Comparison of ENCODE assay signal across 15 cellular contexts in the genomic region with DNA sequence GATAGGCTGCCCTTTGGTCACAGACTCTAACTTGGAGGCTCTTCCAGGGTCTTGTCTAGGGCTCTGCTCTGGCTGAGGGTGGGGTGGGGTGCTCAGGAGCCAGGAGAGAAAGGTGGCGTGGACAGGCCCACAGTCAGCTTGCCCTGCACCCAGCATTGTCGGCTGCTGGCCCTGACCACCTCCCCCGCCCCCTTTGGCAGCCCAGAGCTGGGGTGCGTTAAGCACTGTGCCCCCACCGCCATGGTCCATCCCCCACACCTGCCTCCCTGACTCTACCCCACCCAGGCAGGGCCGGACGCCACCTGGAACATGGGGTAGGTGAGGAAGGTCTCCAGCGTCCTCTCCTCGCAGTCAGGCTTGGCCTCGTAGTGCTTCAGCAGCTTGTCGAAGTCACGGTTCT. TPM values are rescaled to one million over a fixed set of nuclear protein-coding genes. Genes with fewer than 3 reads are reported as not detected.
DNase-seq lines count a peak whose midpoint lies in the region; ATAC-seq, FAIRE-seq and TF ChIP-seq lines count a peak whose summit lies in the region.
"Had no signal": no experiment of that assay in that cellular context is flagged by ENCODE, and none has a peak within 500 bp of the region (broad histone marks: within the 10 kb centered on the region; RNA-seq: fewer than 3 reads in every experiment).

No MANE protein-coding gene starts in this region.

- H3K4me3 Mint-ChIP-seq in stimulated activated effector memory CD8-positive, alpha-beta T cell treated with anti-CD3 and anti-CD28 coated beads, Interleukin-12 subunit alpha, Interleukin-12 subunit beta, amount 100 ng/mL, for 72 hours, result no peak overlapping the region
- no peak overlapping the region for H3K4me3 Mint-ChIP-seq in activated T-helper 1 cell treated with anti-CD3 and anti-CD28 coated beads, Interleukin-12 subunit alpha, Interleukin-12 subunit beta, Interleukin-2, Interleukin-4 antibody, amounts not matched to agents 30 ng/mL and 10 ng/mL and 1 ng/mL, durations not matched to agents 14 hours and 24 hours and 36 hours
- H3K4me3 Mint-ChIP-seq: B cell; CD8-positive, alpha-beta T cell had no signal

- peaks cover 21% of the 10 kb centered on the region for H3K27me3 Mint-ChIP-seq in activated T-helper 1 cell treated with anti-CD3 and anti-CD28 coated beads, Interleukin-12 subunit alpha, Interleukin-12 subunit beta, Interleukin-2, Interleukin-4 antibody, amounts not matched to agents 30 ng/mL and 10 ng/mL and 1 ng/mL, durations not matched to agents 14 hours and 24 hours and 36 hours (ENCODE audit: insufficient read depth)

- no peak overlapping the region for H2AFZ ChIP-seq in mesenchymal stem cell (ENCODE audit: low read depth, low read length)
- H2AFZ ChIP-seq: GM23248 had no signal

- H3K4me2 ChIP-seq in mesenchymal stem cell (ENCODE audit: low read length, poor library complexity, severe bottlenecking), result no peak overlapping the region

- FAIRE-seq in bronchial epithelial cell (lab: Jason Lieb, UNC), result peak; percentile 83
- FAIRE-seq: GM12891, H54 had no signal

- H4K8ac ChIP-seq in mesenchymal stem cell (ENCODE audit: low read length), result no peak overlapping the region

- peaks cover 11% of the 10 kb centered on the region for H3K9me3 ChIP-seq in mesenchymal stem cell (ENCODE audit: control insufficient read depth, low read length)

- no peaks in the 10 kb centered on the region for H3K27me3 ChIP-seq in bronchial epithelial cell (ENCODE audit: control insufficient read depth, insufficient read depth, low read length)
- H3K27me3 ChIP-seq in mesenchymal stem cell (ENCODE audit: control insufficient read depth in 1 of 2, insufficient read depth in 1 of 2, low read length in 2 of 2), result peaks cover 3 to 52% of the 10 kb centered on the region in 2 experiments

- no peak overlapping the region for H2BK5ac ChIP-seq in mesenchymal stem cell (ENCODE audit: low read depth, low read length, poor library complexity, severe bottlenecking)

- peak overlapping the region in 1 of 2 experiments; percentile 43 for H3K18ac ChIP-seq in mesenchymal stem cell (ENCODE audit: low read depth in 1 of 2, low read length in 2 of 2)

- peak overlapping the region in 1 of 2 experiments; percentile 38 for H2BK12ac ChIP-seq in mesenchymal stem cell (ENCODE audit: low read length in 2 of 2)

- intact Hi-C loops in activated T-helper 1 cell treated with anti-CD3 and anti-CD28 coated beads, Interleukin-12 subunit alpha, Interleukin-12 subunit beta, Interleukin-2, Interleukin-4 antibody, amounts not matched to agents 30 ng/mL and 10 ng/mL and 1 ng/mL, durations not matched to agents 14 hours and 24 hours and 36 hours (cut with micrococcal nuclease), result no loop called here

- no peaks in the 10 kb centered on the region for H3K36me3 ChIP-seq in bronchial epithelial cell (ENCODE audit: control insufficient read depth, insufficient read depth, low read length)
- no peaks in the 10 kb centered on the region for H3K36me3 ChIP-seq in mesenchymal stem cell (ENCODE audit: control insufficient read depth in 1 of 2, insufficient read depth in 2 of 2, low read depth in 1 of 2, low read length in 2 of 2)
- H3K36me3 ChIP-seq: BLaER1 treated with 17β-estradiol and CSF1 and Interleukin-3, amounts not matched to agents 10 nM and 100 nM had no signal

- no peak overlapping the region for H2BK15ac ChIP-seq in mesenchymal stem cell (ENCODE audit: low read depth, poor library complexity, severe bottlenecking)

- no peak for TF ChIP-seq CTCF in bronchial epithelial cell (IDR thresholded peaks at IDR 0.05; ENCODE audit: insufficient read depth, low read length, severe bottlenecking)

- no peak overlapping the region for H3K27ac ChIP-seq in mesenchymal stem cell (ENCODE audit: low read length, poor library complexity, severe bottlenecking)
- H3K27ac ChIP-seq: BLaER1 treated with 17β-estradiol and CSF1 and Interleukin-3, amounts not matched to agents 10 nM and 100 nM; GM23248 had no signal

- in situ Hi-C loops in G401 (cut with HindIII; ENCODE audit: low sequenced_read_pairs), result no loop called here

- H3K4me1 Mint-ChIP-seq in stimulated activated effector memory CD8-positive, alpha-beta T cell treated with anti-CD3 and anti-CD28 coated beads, Interleukin-12 subunit alpha, Interleukin-12 subunit beta, amount 100 ng/mL, for 72 hours, result no peaks in the 10 kb centered on the region
- H3K4me1 Mint-ChIP-seq in activated T-helper 1 cell treated with anti-CD3 and anti-CD28 coated beads, Interleukin-12 subunit alpha, Interleukin-12 subunit beta, Interleukin-2, Interleukin-4 antibody, amounts not matched to agents 30 ng/mL and 10 ng/mL and 1 ng/mL, durations not matched to agents 14 hours and 24 hours and 36 hours (ENCODE audit: low read depth), result no peaks in the 10 kb centered on the region
- H3K4me1 Mint-ChIP-seq: B cell had no signal

- H3K27ac Mint-ChIP-seq in stimulated activated effector memory CD8-positive, alpha-beta T cell treated with anti-CD3 and anti-CD28 coated beads, Interleukin-12 subunit alpha, Interleukin-12 subunit beta, amount 100 ng/mL, for 72 hours, result no peak overlapping the region
- no peak overlapping the region for H3K27ac Mint-ChIP-seq in activated T-helper 1 cell treated with anti-CD3 and anti-CD28 coated beads, Interleukin-12 subunit alpha, Interleukin-12 subunit beta, Interleukin-2, Interleukin-4 antibody, amounts not matched to agents 30 ng/mL and 10 ng/mL and 1 ng/mL, durations not matched to agents 14 hours and 24 hours and 36 hours
- H3K27ac Mint-ChIP-seq: B cell; CD8-positive, alpha-beta T cell had no signal

- H4K91ac ChIP-seq in mesenchymal stem cell (ENCODE audit: low read length), result peak overlapping the region; percentile 22

- 95% methylated on average over 12 of the region's 12 CpGs for WGBS in mesenchymal stem cell

- no peaks in the 10 kb centered on the region for H3K36me3 Mint-ChIP-seq in stimulated activated effector memory CD8-positive, alpha-beta T cell treated with anti-CD3 and anti-CD28 coated beads, Interleukin-12 subunit alpha, Interleukin-12 subunit beta, amount 100 ng/mL, for 72 hours
- H3K36me3 Mint-ChIP-seq in activated T-helper 1 cell treated with anti-CD3 and anti-CD28 coated beads, Interleukin-12 subunit alpha, Interleukin-12 subunit beta, Interleukin-2, Interleukin-4 antibody, amounts not matched to agents 30 ng/mL and 10 ng/mL and 1 ng/mL, durations not matched to agents 14 hours and 24 hours and 36 hours (ENCODE audit: low read depth), result no peaks in the 10 kb centered on the region
- H3K36me3 Mint-ChIP-seq: CD8-positive, alpha-beta T cell had no signal

- H3K9me3 Mint-ChIP-seq in stimulated activated effector memory CD8-positive, alpha-beta T cell treated with anti-CD3 and anti-CD28 coated beads, Interleukin-12 subunit alpha, Interleukin-12 subunit beta, amount 100 ng/mL, for 72 hours, result no peaks in the 10 kb centered on the region
- H3K9me3 Mint-ChIP-seq in activated T-helper 1 cell treated with anti-CD3 and anti-CD28 coated beads, Interleukin-12 subunit alpha, Interleukin-12 subunit beta, Interleukin-2, Interleukin-4 antibody, amounts not matched to agents 30 ng/mL and 10 ng/mL and 1 ng/mL, durations not matched to agents 14 hours and 24 hours and 36 hours, result no peaks in the 10 kb centered on the region
- H3K9me3 Mint-ChIP-seq: CD8-positive, alpha-beta T cell had no signal

- peak overlapping the region in 1 of 2 experiments; percentile 29 for H3K14ac ChIP-seq in mesenchymal stem cell (ENCODE audit: low read length in 2 of 2)

- H3K23ac ChIP-seq in mesenchymal stem cell (ENCODE audit: low read length in 2 of 2), result peak overlapping the region in 1 of 2 experiments; percentile 25

- H3K9ac ChIP-seq in mesenchymal stem cell (ENCODE audit: low read length), result no peak overlapping the region
- H3K9ac ChIP-seq: BLaER1 treated with 17β-estradiol and CSF1 and Interleukin-3, amounts not matched to agents 10 nM and 100 nM; GM23248 had no signal

- H3K79me1 ChIP-seq in mesenchymal stem cell (replicated peaks; ENCODE audit: low read length, poor library complexity, severe bottlenecking), result no peaks in the 10 kb centered on the region

- H3K4me3 ChIP-seq in bronchial epithelial cell (ENCODE audit: low read depth, low read length) (no peak overlapping the region), mesenchymal stem cell (ENCODE audit: insufficient read depth in 1 of 2, low read depth in 1 of 2, low read length in 2 of 2) (no peak overlapping the region)
- H3K4me3 ChIP-seq: BLaER1 treated with 17β-estradiol and CSF1 and Interleukin-3, amounts not matched to agents 10 nM and 100 nM; GM23248 had no signal

- H3K4ac ChIP-seq in mesenchymal stem cell (ENCODE audit: low read depth in 1 of 2, low read length in 2 of 2), result no peak overlapping the region

- peaks cover 18% of the 10 kb centered on the region for H3K4me1 ChIP-seq in mesenchymal stem cell (ENCODE audit: control insufficient read depth, insufficient read depth, low read depth, low read length)

- peak; percentile 5 for ATAC-seq in stimulated activated effector memory CD8-positive, alpha-beta T cell treated with anti-CD3 and anti-CD28 coated beads, Interleukin-12 subunit alpha, Interleukin-12 subunit beta, amount 100 ng/mL, for 72 hours
- ATAC-seq: CD8-positive, alpha-beta T cell had no signal

- H2BK120ac ChIP-seq in mesenchymal stem cell (ENCODE audit: low read depth, low read length), result no peak overlapping the region

- no peak overlapping the region for H2AK5ac ChIP-seq in mesenchymal stem cell (ENCODE audit: low read length, severe bottlenecking)

- DNase-seq in bronchial epithelial cell (ENCODE audit: low read depth) (no peak), mesenchymal stem cell (no peak), G401 (ENCODE audit: low spot score) (no peak)
- DNase-seq in stimulated activated effector memory CD8-positive, alpha-beta T cell treated with anti-CD3 and anti-CD28 coated beads, Interleukin-12 subunit alpha, Interleukin-12 subunit beta, amount 100 ng/mL, for 72 hours (ENCODE audit: low spot score in 2 of 2), result no peak
- no peak for DNase-seq in activated T-cell treated with anti-CD3 and anti-CD28 coated beads, Interleukin-2, amount 50 U/mL, for 48 hours
- DNase-seq in activated T-helper 1 cell treated with anti-CD3 and anti-CD28 coated beads, Interleukin-12 subunit alpha, Interleukin-12 subunit beta, Interleukin-2, Interleukin-4 antibody, amounts not matched to agents 30 ng/mL and 10 ng/mL and 1 ng/mL, durations not matched to agents 14 hours and 24 hours and 36 hours (ENCODE audit: low spot score), result no peak
- DNase-seq: Calu3; CD8-positive, alpha-beta T cell; DMS79 treated with DMSO at 0.1 percent for 48 hours; GM23248; HCEC 1CT had no signal

RNA-seq across cellular contexts. Expression of gene RASGRF1, which starts 58.8 kb away (rescaled TPM):
- under 0.01 TPM in 1 of 2 replicates, not detected in the other for total RNA-seq in bronchial epithelial cell
- 1.9 TPM for polyA plus RNA-seq in mesenchymal stem cell (2013, experiment 1 of 2)
- 1.8 TPM for polyA plus RNA-seq in mesenchymal stem cell (2013, experiment 2 of 2)
- total RNA-seq in activated T-helper 1 cell treated with anti-CD3 and anti-CD28 coated beads, Interleukin-12 subunit alpha, Interleukin-12 subunit beta, Interleukin-2, Interleukin-4 antibody, amounts not matched to agents 30 ng/mL and 10 ng/mL and 1 ng/mL, durations not matched to agents 14 hours and 24 hours and 36 hours, result 0.10 TPM in 1 of 2 replicates, not detected in the other
- total RNA-seq in G401 (2014; rRNA removed; shearing (Covaris generic)), result 0.12 and 1.6 TPM in 2 replicates
- total RNA-seq: CD8-positive, alpha-beta T cell; GM23248 had no signal
- polyA plus RNA-seq: GM23248 had no signal
